In the genomic region with DNA sequence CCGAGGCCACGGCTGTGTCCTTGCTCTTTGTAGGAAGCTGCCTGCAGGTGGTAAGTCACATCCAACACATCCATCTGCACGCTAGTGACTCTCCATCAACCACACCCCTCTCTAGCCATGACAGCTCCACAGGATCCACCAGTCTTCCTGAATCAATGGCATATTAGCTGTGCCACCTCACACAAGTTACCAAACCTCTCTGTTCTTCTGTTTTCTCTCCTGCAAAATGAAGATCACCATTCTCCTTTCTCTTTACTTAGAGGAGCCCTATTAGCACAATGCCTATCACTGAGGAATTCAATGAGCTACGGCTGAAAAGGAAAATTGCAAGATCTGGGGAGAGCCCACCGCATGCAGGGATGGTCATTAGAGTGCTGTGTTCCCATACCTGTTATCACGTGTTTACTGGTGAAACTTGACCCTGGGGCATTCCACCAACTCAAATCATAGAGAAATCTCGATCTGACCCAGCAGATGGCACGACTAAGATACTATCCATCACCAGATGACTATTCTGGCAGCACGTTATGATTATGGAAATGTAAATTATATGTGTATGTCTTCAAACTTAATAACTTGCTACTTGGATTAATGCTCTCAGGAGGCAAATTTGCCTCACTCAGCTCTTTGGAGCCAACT, we compare ENCODE assay signal across 10 cellular contexts. TPM values are rescaled to one million over a fixed set of nuclear protein-coding genes. Genes with fewer than 3 reads are reported as not detected.
A peak's percentile ranks its signal among the peaks of the same experiment; 100 is the strongest.
DNase-seq lines count a peak whose midpoint lies in the region; ATAC-seq and TF ChIP-seq lines count a peak whose summit lies in the region.
"Had no signal": no experiment of that assay in that cellular context is flagged by ENCODE, and none has a peak within 500 bp of the region (broad histone marks: within the 10 kb centered on the region; RNA-seq: fewer than 3 reads in every experiment).

No MANE protein-coding gene starts in this region.

- H3K4me3 Mint-ChIP-seq in activated CD8-positive, alpha-beta T cell treated with anti-CD3 and anti-CD28 coated beads, Interleukin-2, amount 10 ng/mL, durations not matched to agents 7 days and 5 days: no peak overlapping the region
- H3K4me3 Mint-ChIP-seq: endodermal cell had no signal

- POLR2A ChIA-PET in AG04450 (lab: Yijun Ruan, JAX): no interaction called here
- POLR2A ChIA-PET in activated CD8-positive, alpha-beta T cell treated with anti-CD3 and anti-CD28 coated beads, Interleukin-2, amount 10 ng/mL, durations not matched to agents 7 days and 5 days (lab: Charles Lee): interaction anchor here (1.0 to 1.2 kb wide), 3 partner anchors 87 to 108 kb away, joined by 3 to 5 read pairs (median 5); partner anchors contain the start of gene ATP6V1G1

- TF ChIP-seq CTCF in AG04450 (IDR thresholded peaks at IDR 0.05; ENCODE audit: low read depth, low read length): no peak

- peaks cover 47% of the 10 kb centered on the region for H3K4me1 Mint-ChIP-seq in activated CD8-positive, alpha-beta T cell treated with anti-CD3 and anti-CD28 coated beads, Interleukin-2, amount 10 ng/mL, durations not matched to agents 7 days and 5 days (ENCODE audit: low read depth)

- CTCF ChIA-PET in AG04450 (lab: Charles Lee): interaction anchor here (6.3 kb wide), 1 partner anchor 170 kb away, joined by 122 read pairs; no protein-coding TSS in a partner anchor
- CTCF ChIA-PET in activated CD8-positive, alpha-beta T cell treated with anti-CD3 and anti-CD28 coated beads, Interleukin-2, amount 10 ng/mL, durations not matched to agents 7 days and 5 days (lab: Charles Lee): interaction anchor here (0.7 to 7.9 kb wide), 8 partner anchors 22 to 530 kb away, joined by 3 to 145 read pairs (median 6); partner anchors contain the start of gene WHRN

- peak overlapping the region; percentile 74 for H3K27ac Mint-ChIP-seq in activated CD8-positive, alpha-beta T cell treated with anti-CD3 and anti-CD28 coated beads, Interleukin-2, amount 10 ng/mL, durations not matched to agents 7 days and 5 days
- H3K27ac Mint-ChIP-seq: endodermal cell had no signal

- peak overlapping the region; percentile 11 for H3K27ac ChIP-seq in AG04450 (ENCODE audit: low read depth, low read length)

- no peaks in the 10 kb centered on the region for H3K36me3 Mint-ChIP-seq in activated CD8-positive, alpha-beta T cell treated with anti-CD3 and anti-CD28 coated beads, Interleukin-2, amount 10 ng/mL, durations not matched to agents 7 days and 5 days (ENCODE audit: low read depth)

- ATAC-seq in GM18505 (IDR thresholded peaks at IDR 0.05; ENCODE audit: unreplicated experiment) (peak; percentile 9), HG02798 (IDR thresholded peaks at IDR 0.05; ENCODE audit: poor library complexity, unreplicated experiment) (peak; percentile 19), GM18907 (IDR thresholded peaks at IDR 0.05; ENCODE audit: unreplicated experiment) (no peak), HG02840 (IDR thresholded peaks at IDR 0.05; ENCODE audit: low FRiP score, unreplicated experiment) (no peak)
- ATAC-seq in activated CD8-positive, alpha-beta T cell treated with anti-CD3 and anti-CD28 coated beads, Interleukin-2, amount 10 ng/mL, durations not matched to agents 7 days and 5 days: no peak

- no peaks in the 10 kb centered on the region for H3K27me3 Mint-ChIP-seq in activated CD8-positive, alpha-beta T cell treated with anti-CD3 and anti-CD28 coated beads, Interleukin-2, amount 10 ng/mL, durations not matched to agents 7 days and 5 days (ENCODE audit: low read depth)

- no peak for TF ChIP-seq POLR2A in GM18505 (IDR thresholded peaks at IDR 0.05; ENCODE audit: borderline replicate concordance, extremely low read depth, insufficient read depth, insufficient read length)

- peaks cover 9% of the 10 kb centered on the region for H3K27me3 ChIP-seq in AG04450 (ENCODE audit: control insufficient read depth, insufficient read depth, low read length)

- no peaks in the 10 kb centered on the region for H3K9me3 ChIP-seq in AG04450 (ENCODE audit: control insufficient read depth, insufficient read depth, low read length)

- H3K4me3 ChIP-seq in AG04450 (ENCODE audit: low read depth, low read length): no peak overlapping the region

- no peaks in the 10 kb centered on the region for H3K9me3 Mint-ChIP-seq in activated CD8-positive, alpha-beta T cell treated with anti-CD3 and anti-CD28 coated beads, Interleukin-2, amount 10 ng/mL, durations not matched to agents 7 days and 5 days (ENCODE audit: insufficient read depth)
- H3K9me3 Mint-ChIP-seq: endodermal cell had no signal

- no peak for DNase-seq in AG04450 (ENCODE audit: low read depth, low spot score)
- no peak for DNase-seq in activated CD8-positive, alpha-beta T cell treated with anti-CD3 and anti-CD28 coated beads, Interleukin-2, amount 10 ng/mL, durations not matched to agents 7 days and 5 days
- DNase-seq in 8988T: no peak
- no peak for DNase-seq in hippocampal formation (lab: John Stamatoyannopoulos, UW)
- DNase-seq: endodermal cell, Kasumi-1 had no signal

RNA-seq across cellular contexts. Expression of gene WHRN, which starts 20.9 kb away (rescaled TPM):
- polyA plus RNA-seq in AG04450 (2011; rRNA removed): 1.1 and 1.2 TPM in 2 replicates
- 0.92 and 1.4 TPM in 2 replicates for polyA minus RNA-seq in AG04450 (2011; rRNA and poly(A)+ RNA removed)
- 1 to 10 TPM; 2.6 to 4.1 TPM for total RNA-seq in activated CD8-positive, alpha-beta T cell treated with anti-CD3 and anti-CD28 coated beads, Interleukin-2, amount 10 ng/mL, durations not matched to agents 7 days and 5 days

Comparison
In these comparisons a context has a peak if more than half of its experiments do, and no peak if none do; other contexts are left out.
1. ATAC-seq: peak in GM18505 (single experiment) and HG02798 (single experiment); none in activated CD8-positive, alpha-beta T cell treated with anti-CD3 and anti-CD28 coated beads, Interleukin-2, amount 10 ng/mL, durations not matched to agents 7 days and 5 days (single experiment), GM18907 (single experiment) and HG02840 (single experiment).